24 cellular contexts compared by ENCODE assay signal in genomic region chr3:17539436-17539835, GRCh38.
"Had no signal": no experiment of that assay in that cellular context is flagged by ENCODE, and none has a peak within 500 bp of the region (broad histone marks: within the 10 kb centered on the region; RNA-seq: fewer than 3 reads in every experiment).

No MANE protein-coding gene starts in this region.

- H3K4me3 ChIP-seq: gastrocnemius medialis, left lung, neural progenitor cell, stomach, thyroid gland, vagina had no signal

- H3K4me1 ChIP-seq: left lung, neural progenitor cell, parathyroid adenoma had no signal

- H3K79me2 ChIP-seq: parathyroid adenoma had no signal

- H3K36me3 ChIP-seq: gastrocnemius medialis, neural progenitor cell, thyroid gland, vagina had no signal

- ATAC-seq: effector memory CD8-positive, alpha-beta T cell; esophagus mucosa; gastrocnemius medialis; left cardiac atrium; left lung; naive thymus-derived CD4-positive, alpha-beta T cell; sciatic nerve; stimulated activated effector memory CD8-positive, alpha-beta T cell treated with anti-CD3 and anti-CD28 coated beads, Interleukin-12 subunit alpha, Interleukin-12 subunit beta, amount 100 ng/mL, for 72 hours had no signal

- H3K9me3 ChIP-seq: gastrocnemius medialis, left lung, stomach, thyroid gland, vagina had no signal

- H3K27me3 Mint-ChIP-seq: effector memory CD8-positive, alpha-beta T cell; naive thymus-derived CD4-positive, alpha-beta T cell; progenitor cell of endocrine pancreas had no signal

- H3K4me3 Mint-ChIP-seq: effector memory CD8-positive, alpha-beta T cell; naive thymus-derived CD4-positive, alpha-beta T cell; nephron; neural progenitor cell; stimulated activated effector memory CD8-positive, alpha-beta T cell treated with anti-CD3 and anti-CD28 coated beads, Interleukin-12 subunit alpha, Interleukin-12 subunit beta, amount 100 ng/mL, for 72 hours had no signal

- H3K4me2 ChIP-seq: neural progenitor cell had no signal

- H3K27ac ChIP-seq: gastrocnemius medialis, left lung, neural progenitor cell, parathyroid adenoma, stomach, thyroid gland, vagina had no signal

- H3K27ac Mint-ChIP-seq: effector memory CD8-positive, alpha-beta T cell; naive thymus-derived CD4-positive, alpha-beta T cell; nephron; neural progenitor cell; progenitor cell of endocrine pancreas; stimulated activated effector memory CD8-positive, alpha-beta T cell treated with anti-CD3 and anti-CD28 coated beads, Interleukin-12 subunit alpha, Interleukin-12 subunit beta, amount 100 ng/mL, for 72 hours had no signal

- H3K36me3 Mint-ChIP-seq: neural progenitor cell; stimulated activated effector memory CD8-positive, alpha-beta T cell treated with anti-CD3 and anti-CD28 coated beads, Interleukin-12 subunit alpha, Interleukin-12 subunit beta, amount 100 ng/mL, for 72 hours had no signal

- H3K9me3 Mint-ChIP-seq: effector memory CD8-positive, alpha-beta T cell; stimulated activated effector memory CD8-positive, alpha-beta T cell treated with anti-CD3 and anti-CD28 coated beads, Interleukin-12 subunit alpha, Interleukin-12 subunit beta, amount 100 ng/mL, for 72 hours had no signal

- H3K4me1 Mint-ChIP-seq: nephron; stimulated activated effector memory CD8-positive, alpha-beta T cell treated with anti-CD3 and anti-CD28 coated beads, Interleukin-12 subunit alpha, Interleukin-12 subunit beta, amount 100 ng/mL, for 72 hours had no signal

- DNase-seq: cortex of kidney; effector memory CD8-positive, alpha-beta T cell; foreskin fibroblast; gastrocnemius medialis; head of caudate nucleus; left cardiac atrium; left lung; mesenchymal stem cell; midbrain; naive thymus-derived CD4-positive, alpha-beta T cell; stimulated activated CD4-positive, alpha-beta T cell treated with anti-CD3 and anti-CD28 coated beads, Interleukin-2, amount 100 ng/mL, for 24 hours; stimulated activated CD4-positive, alpha-beta T cell treated with anti-CD3 and anti-CD28 coated beads, Interleukin-4, amount 100 ng/mL, for 24 hours; stimulated activated naive CD4-positive, alpha-beta T cell treated with Interleukin-2 at 50 U/mL for 16 hours; stomach; thyroid gland; trophoblast cell had no signal

- H3K27me3 ChIP-seq: gastrocnemius medialis, left lung, neural progenitor cell, stomach, thyroid gland, vagina had no signal

- H2AFZ ChIP-seq: neural progenitor cell, parathyroid adenoma had no signal

- H3K9ac ChIP-seq: neural progenitor cell, parathyroid adenoma had no signal
